ENCODE assay signal across 24 cellular contexts in the genomic region with DNA sequence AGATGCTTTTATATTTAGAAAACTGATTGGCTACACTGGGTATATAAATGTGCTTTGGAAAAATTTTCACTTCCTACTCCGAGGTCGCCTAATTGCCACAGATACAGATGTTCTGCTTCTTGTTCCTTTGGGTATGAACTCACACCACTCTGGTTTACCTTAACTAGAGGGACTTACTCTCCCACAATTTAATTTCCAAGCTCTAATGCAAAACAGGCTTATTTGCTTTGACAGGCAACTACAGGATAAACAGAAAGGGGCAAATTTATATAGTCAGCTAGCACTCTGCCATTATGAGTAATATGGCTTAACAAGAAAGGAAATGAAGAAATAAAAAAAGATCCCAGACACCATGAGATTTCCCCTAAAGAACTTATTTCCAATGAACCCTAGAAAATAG.
"Had no signal": no experiment of that assay in that cellular context is flagged by ENCODE, and none has a peak within 500 bp of the region (broad histone marks: within the 10 kb centered on the region; RNA-seq: fewer than 3 reads in every experiment).

No MANE protein-coding gene starts in this region.

- H3K4me1 ChIP-seq: lower lobe of right lung, psoas muscle, sigmoid colon, spleen, suprapubic skin, upper lobe of left lung had no signal

- H3K4me3 ChIP-seq: coronary artery, lower lobe of right lung, ovary, psoas muscle, sigmoid colon, spleen, suprapubic skin, upper lobe of left lung had no signal

- H3K27ac ChIP-seq: coronary artery, lower lobe of right lung, ovary, psoas muscle, sigmoid colon, suprapubic skin, upper lobe of left lung had no signal

- H3K4me1 Mint-ChIP-seq: immature natural killer cell; natural killer cell; stimulated activated naive B cell treated with anti-CD40 and anti-IgM and Interleukin-4, amounts not matched to agents 10 μg/mL and 1 μg/mL and 100 μg/mL, for 72 hours had no signal

- H3K27me3 ChIP-seq: ovary, sigmoid colon, spleen, suprapubic skin, upper lobe of left lung had no signal

- ATAC-seq: effector memory CD8-positive, alpha-beta T cell; left colon; left ventricle myocardium superior; lower lobe of right lung; natural killer cell; psoas muscle; right cardiac atrium; stimulated activated naive B cell treated with anti-CD40 and anti-IgM and Interleukin-4, amounts not matched to agents 10 μg/mL and 1 μg/mL and 100 μg/mL, for 72 hours had no signal

- DNase-seq: effector memory CD8-positive, alpha-beta T cell; hypothalamus; immature natural killer cell; islet precursor cell; kidney glomerular epithelial cell; left colon; left ventricle myocardium superior; lower lobe of right lung; natural killer cell; occipital lobe; ovary; posterior cingulate gyrus; psoas muscle; right cardiac atrium; sigmoid colon; spleen; stimulated activated naive B cell treated with anti-CD40 and anti-IgM and Interleukin-4, amounts not matched to agents 10 μg/mL and 1 μg/mL and 100 μg/mL, for 72 hours; upper lobe of left lung had no signal

- H3K9me3 Mint-ChIP-seq: effector memory CD8-positive, alpha-beta T cell; immature natural killer cell; natural killer cell had no signal

- H3K36me3 Mint-ChIP-seq: immature natural killer cell; natural killer cell; stimulated activated naive B cell treated with anti-CD40 and anti-IgM and Interleukin-4, amounts not matched to agents 10 μg/mL and 1 μg/mL and 100 μg/mL, for 72 hours had no signal

- H3K27ac Mint-ChIP-seq: immature natural killer cell; natural killer cell; stimulated activated naive B cell treated with anti-CD40 and anti-IgM and Interleukin-4, amounts not matched to agents 10 μg/mL and 1 μg/mL and 100 μg/mL, for 72 hours; stimulated activated naive CD8-positive, alpha-beta T cell treated with anti-CD3 and anti-CD28 coated beads, Interleukin-15, Interleukin-2, amounts not matched to agents 100 ng/mL and 50 ng/mL, for 24 hours had no signal

- FAIRE-seq: endometrium, frontal cortex, urothelium cell line had no signal

- H3K36me3 ChIP-seq: lower lobe of right lung, ovary, sigmoid colon, spleen, suprapubic skin, upper lobe of left lung had no signal

- H3K9me3 ChIP-seq: lower lobe of right lung, ovary, psoas muscle, suprapubic skin, upper lobe of left lung had no signal

- H3K4me3 Mint-ChIP-seq: effector memory CD8-positive, alpha-beta T cell; immature natural killer cell; natural killer cell; stimulated activated naive B cell treated with anti-CD40 and anti-IgM and Interleukin-4, amounts not matched to agents 10 μg/mL and 1 μg/mL and 100 μg/mL, for 72 hours; stimulated activated naive CD8-positive, alpha-beta T cell treated with anti-CD3 and anti-CD28 coated beads, Interleukin-15, Interleukin-2, amounts not matched to agents 100 ng/mL and 50 ng/mL, for 24 hours had no signal
